In genomic region chr4:1810765-1811164, GRCh38 we compare ENCODE assay signal across 19 cellular contexts. TPM values are rescaled to one million over a fixed set of nuclear protein-coding genes. Genes with fewer than 3 reads are reported as not detected.
"Had no signal": no experiment of that assay in that cellular context is flagged by ENCODE, and none has a peak within 500 bp of the region (broad histone marks: within the 10 kb centered on the region; RNA-seq: fewer than 3 reads in every experiment).

No MANE protein-coding gene starts in this region.

- H3K4me2 ChIP-seq: PC-9 had no signal

- H3K9me3 ChIP-seq: adrenal gland, SJCRH30 had no signal

- H3K27ac ChIP-seq: adrenal gland, brain microvascular endothelial cell, PC-9, SJCRH30, SK-N-MC had no signal

- H3K4me1 ChIP-seq: adrenal gland, SJCRH30 had no signal

- H3K27me3 ChIP-seq: adrenal gland, brain microvascular endothelial cell, SJCRH30 had no signal

- H3K4me3 ChIP-seq: adrenal gland, PC-9, SJCRH30, SK-N-MC had no signal

- H2AFZ ChIP-seq: PC-9 had no signal

- DNase-seq: activated gamma-delta T cell treated with Interleukin-2 at 50 U/mL for 16 hours; activated T-cell treated with anti-CD3 and anti-CD28 coated beads for 4 hours; adrenal gland; brain microvascular endothelial cell; central memory CD4-positive, alpha-beta T cell; NCI-H1105; NCI-H1436; NCI-H1930; NCI-H2081 treated with DMSO at 0.1 percent for 48 hours; NCI-H345; NCI-H510A; NCI-H748 treated with DMSO at 0.1 percent for 48 hours; NK-92 treated with Interleukin-12 subunit alpha and Interleukin-12 subunit beta, amount 100 ng/mL, for 24 hours; SHP77; T1000 had no signal

RNA-seq across cellular contexts. Expression of gene FGFR3, which starts 17.7 kb away (rescaled TPM):
- total RNA-seq: OCI-LY7 had no signal
